ENCODE assay signal across 41 cellular contexts in genomic region chr10:76130892-76131291, GRCh38.
"Had no signal": no experiment of that assay in that cellular context is flagged by ENCODE, and none has a peak within 500 bp of the region (broad histone marks: within the 10 kb centered on the region; RNA-seq: fewer than 3 reads in every experiment).

No MANE protein-coding gene starts in this region.

- H3K27me3 ChIP-seq: adrenal gland, ascending aorta, body of pancreas, brain microvascular endothelial cell, breast epithelium, cardiac muscle cell had no signal

- H3K4me3 Mint-ChIP-seq: activated naive CD4-positive, alpha-beta T cell treated with anti-CD3 and anti-CD28 coated beads for 36 hours; activated naive CD4-positive, alpha-beta T cell treated with anti-CD3 and anti-CD28 coated beads, Interleukin-2, amount 10 ng/mL, durations not matched to agents 7 days and 5 days; activated naive CD4-positive, alpha-beta T cell treated with anti-CD3 and anti-CD28 coated beads, Interleukin-2, amount 50 U/mL, for 24 hours; activated naive CD8-positive, alpha-beta T cell; activated naive CD8-positive, alpha-beta T cell treated with anti-CD3 and anti-CD28 coated beads for 36 hours; activated naive CD8-positive, alpha-beta T cell treated with anti-CD3 and anti-CD28 coated beads, Interleukin-2, amount 10 ng/mL, durations not matched to agents 7 days and 5 days; activated naive CD8-positive, alpha-beta T cell treated with anti-CD3 and anti-CD28 coated beads, Interleukin-2, amount 50 U/mL, for 24 hours; activated T-cell treated with anti-CD3 and anti-CD28 coated beads, Interleukin-2, amount 50 U/mL, for 24 hours; activated T-cell treated with anti-CD3 and anti-CD28 coated beads, Interleukin-2, amount 50 U/mL, for 4 hours; activated T-cell treated with anti-CD3 and anti-CD28 coated beads, Interleukin-2, amount 50 U/mL, for 72 hours; activated T-helper 1 cell treated with anti-CD3 and anti-CD28 coated beads, Interleukin-12 subunit alpha, Interleukin-12 subunit beta, Interleukin-2, Interleukin-4 antibody, amounts not matched to agents 30 ng/mL and 10 ng/mL and 1 ng/mL, durations not matched to agents 14 hours and 24 hours and 36 hours; activated T-helper 17 cell treated with anti-CD3 and anti-CD28 coated beads, Interleukin-2, amount 50 U/mL, for 72 hours; brain; central memory CD8-positive, alpha-beta T cell had no signal

- FAIRE-seq: astrocyte, bronchial epithelial cell had no signal

- H3K36me3 ChIP-seq: adrenal gland, ascending aorta, brain microvascular endothelial cell, breast epithelium, cardiac muscle cell had no signal

- H3K36me3 Mint-ChIP-seq: activated naive CD4-positive, alpha-beta T cell treated with anti-CD3 and anti-CD28 coated beads, Interleukin-2, amount 10 ng/mL, durations not matched to agents 7 days and 5 days; activated naive CD4-positive, alpha-beta T cell treated with anti-CD3 and anti-CD28 coated beads, Interleukin-2, amount 50 U/mL, for 24 hours; activated naive CD4-positive, alpha-beta T cell treated with anti-CD3 and anti-CD28 coated beads, Interleukin-2, amount 50 U/mL, for 72 hours; activated naive CD8-positive, alpha-beta T cell; activated naive CD8-positive, alpha-beta T cell treated with anti-CD3 and anti-CD28 coated beads for 36 hours; activated naive CD8-positive, alpha-beta T cell treated with anti-CD3 and anti-CD28 coated beads, Interleukin-2, amount 10 ng/mL, durations not matched to agents 7 days and 5 days; brain had no signal

- H3K27me3 Mint-ChIP-seq: activated naive CD4-positive, alpha-beta T cell treated with anti-CD3 and anti-CD28 coated beads, Interleukin-2, amount 10 ng/mL, durations not matched to agents 7 days and 5 days; activated naive CD8-positive, alpha-beta T cell; activated naive CD8-positive, alpha-beta T cell treated with anti-CD3 and anti-CD28 coated beads, Interleukin-2, amount 10 ng/mL, durations not matched to agents 7 days and 5 days; activated T-cell treated with anti-CD3 and anti-CD28 coated beads, Interleukin-2, amount 50 U/mL, for 24 hours; central memory CD8-positive, alpha-beta T cell had no signal

- DNase-seq: activated effector memory CD4-positive, alpha-beta T cell treated with anti-CD3 and anti-CD28 coated beads, Interleukin-2, amount 50 U/mL, for 16 hours; activated effector memory CD4-positive, alpha-beta T cell treated with Interleukin-2 at 50 U/mL for 16 hours; activated gamma-delta T cell; activated gamma-delta T cell treated with Interleukin-2 at 50 U/mL for 16 hours; activated naive CD4-positive, alpha-beta T cell; activated naive CD4-positive, alpha-beta T cell treated with anti-CD3 and anti-CD28 coated beads for 36 hours; activated naive CD4-positive, alpha-beta T cell treated with anti-CD3 and anti-CD28 coated beads, Interleukin-2, amount 10 ng/mL, durations not matched to agents 7 days and 5 days; activated naive CD4-positive, alpha-beta T cell treated with anti-CD3 and anti-CD28 coated beads, Interleukin-2, amount 50 U/mL, for 16 hours; activated naive CD4-positive, alpha-beta T cell treated with Interleukin-2 at 50 U/mL for 16 hours; activated naive CD8-positive, alpha-beta T cell treated with anti-CD3 and anti-CD28 coated beads for 36 hours; activated naive CD8-positive, alpha-beta T cell treated with anti-CD3 and anti-CD28 coated beads, Interleukin-2, amount 10 ng/mL, durations not matched to agents 7 days and 5 days; activated naive CD8-positive, alpha-beta T cell treated with anti-CD3 and anti-CD28 coated beads, Interleukin-2, amount 50 U/mL, for 24 hours; activated T-cell treated with anti-CD3 and anti-CD28 coated beads for 4 hours; activated T-cell treated with anti-CD3 and anti-CD28 coated beads, Interleukin-2, amount 50 U/mL, for 1 hour; activated T-cell treated with anti-CD3 and anti-CD28 coated beads, Interleukin-2, amount 50 U/mL, for 24 hours; activated T-cell treated with anti-CD3 and anti-CD28 coated beads, Interleukin-2, amount 50 U/mL, for 4 hours; activated T-cell treated with anti-CD3 and anti-CD28 coated beads, Interleukin-2, amount 50 U/mL, for 48 hours; activated T-cell treated with anti-CD3 and anti-CD28 coated beads, Interleukin-2, amount 50 U/mL, for 72 hours; adrenal gland; amniotic stem cell; amygdala; anterior cingulate cortex; aorta; body of pancreas; brain microvascular endothelial cell; caudate nucleus; central memory CD4-positive, alpha-beta T cell; cerebellar nuclear complex had no signal

- H3K9me3 ChIP-seq: adrenal gland, ascending aorta, body of pancreas, breast epithelium had no signal

- ATAC-seq: activated naive CD4-positive, alpha-beta T cell treated with anti-CD3 and anti-CD28 coated beads, Interleukin-2, amount 50 U/mL, for 72 hours; activated naive CD8-positive, alpha-beta T cell treated with anti-CD3 and anti-CD28 coated beads, Interleukin-2, amount 50 U/mL, for 24 hours; activated T-cell treated with anti-CD3 and anti-CD28 coated beads, Interleukin-2, amount 50 U/mL, for 4 hours; activated T-cell treated with anti-CD3 and anti-CD28 coated beads, Interleukin-2, amount 50 U/mL, for 72 hours; activated T-helper 17 cell treated with anti-CD3 and anti-CD28 coated beads, Interleukin-2, amount 50 U/mL, for 72 hours; body of pancreas had no signal

- H3K27ac Mint-ChIP-seq: activated naive CD4-positive, alpha-beta T cell treated with anti-CD3 and anti-CD28 coated beads for 36 hours; activated naive CD4-positive, alpha-beta T cell treated with anti-CD3 and anti-CD28 coated beads, Interleukin-2, amount 10 ng/mL, durations not matched to agents 7 days and 5 days; activated naive CD4-positive, alpha-beta T cell treated with anti-CD3 and anti-CD28 coated beads, Interleukin-2, amount 50 U/mL, for 24 hours; activated naive CD4-positive, alpha-beta T cell treated with anti-CD3 and anti-CD28 coated beads, Interleukin-2, amount 50 U/mL, for 72 hours; activated naive CD8-positive, alpha-beta T cell; activated naive CD8-positive, alpha-beta T cell treated with anti-CD3 and anti-CD28 coated beads for 36 hours; activated naive CD8-positive, alpha-beta T cell treated with anti-CD3 and anti-CD28 coated beads, Interleukin-2, amount 10 ng/mL, durations not matched to agents 7 days and 5 days; activated naive CD8-positive, alpha-beta T cell treated with anti-CD3 and anti-CD28 coated beads, Interleukin-2, amount 50 U/mL, for 24 hours; activated T-cell treated with anti-CD3 and anti-CD28 coated beads, Interleukin-2, amount 50 U/mL, for 24 hours; activated T-cell treated with anti-CD3 and anti-CD28 coated beads, Interleukin-2, amount 50 U/mL, for 72 hours; activated T-helper 1 cell treated with anti-CD3 and anti-CD28 coated beads, Interleukin-12 subunit alpha, Interleukin-12 subunit beta, Interleukin-2, Interleukin-4 antibody, amounts not matched to agents 30 ng/mL and 10 ng/mL and 1 ng/mL, durations not matched to agents 14 hours and 24 hours and 36 hours; activated T-helper 17 cell treated with anti-CD3 and anti-CD28 coated beads, Interleukin-2, amount 50 U/mL, for 72 hours; activated T-helper 2 cell treated with anti-CD3 and anti-CD28 coated beads, Interferon-gamma antibody, Interleukin-2, Interleukin-4, amounts not matched to agents 10 μg/mL and 5 μg/mL and 100 μg/mL, durations not matched to agents 14 hours and 24 hours and 36 hours had no signal

- H3K27ac ChIP-seq: adrenal gland, ascending aorta, body of pancreas, brain microvascular endothelial cell, breast epithelium, cardiac muscle cell had no signal

- H3K4me3 ChIP-seq: adrenal gland, ascending aorta, body of pancreas, breast epithelium, cardiac muscle cell had no signal

- H3K4me1 Mint-ChIP-seq: activated naive CD4-positive, alpha-beta T cell treated with anti-CD3 and anti-CD28 coated beads, Interleukin-2, amount 10 ng/mL, durations not matched to agents 7 days and 5 days; activated naive CD4-positive, alpha-beta T cell treated with anti-CD3 and anti-CD28 coated beads, Interleukin-2, amount 50 U/mL, for 24 hours; activated naive CD8-positive, alpha-beta T cell treated with anti-CD3 and anti-CD28 coated beads for 36 hours; activated naive CD8-positive, alpha-beta T cell treated with anti-CD3 and anti-CD28 coated beads, Interleukin-2, amount 50 U/mL, for 24 hours; activated T-helper 17 cell treated with anti-CD3 and anti-CD28 coated beads, Interleukin-2, amount 50 U/mL, for 72 hours; central memory CD8-positive, alpha-beta T cell had no signal

- H3K9me3 Mint-ChIP-seq: activated naive CD4-positive, alpha-beta T cell treated with anti-CD3 and anti-CD28 coated beads, Interleukin-2, amount 10 ng/mL, durations not matched to agents 7 days and 5 days; activated naive CD4-positive, alpha-beta T cell treated with anti-CD3 and anti-CD28 coated beads, Interleukin-2, amount 50 U/mL, for 24 hours; activated naive CD4-positive, alpha-beta T cell treated with anti-CD3 and anti-CD28 coated beads, Interleukin-2, amount 50 U/mL, for 72 hours; activated naive CD8-positive, alpha-beta T cell treated with anti-CD3 and anti-CD28 coated beads for 36 hours; activated naive CD8-positive, alpha-beta T cell treated with anti-CD3 and anti-CD28 coated beads, Interleukin-2, amount 10 ng/mL, durations not matched to agents 7 days and 5 days; activated naive CD8-positive, alpha-beta T cell treated with anti-CD3 and anti-CD28 coated beads, Interleukin-2, amount 50 U/mL, for 24 hours; activated T-cell treated with anti-CD3 and anti-CD28 coated beads, Interleukin-2, amount 50 U/mL, for 24 hours; activated T-cell treated with anti-CD3 and anti-CD28 coated beads, Interleukin-2, amount 50 U/mL, for 4 hours; activated T-helper 1 cell treated with anti-CD3 and anti-CD28 coated beads, Interleukin-12 subunit alpha, Interleukin-12 subunit beta, Interleukin-2, Interleukin-4 antibody, amounts not matched to agents 30 ng/mL and 10 ng/mL and 1 ng/mL, durations not matched to agents 14 hours and 24 hours and 36 hours; activated T-helper 17 cell treated with anti-CD3 and anti-CD28 coated beads, Interleukin-2, amount 50 U/mL, for 72 hours; activated T-helper 2 cell treated with anti-CD3 and anti-CD28 coated beads, Interferon-gamma antibody, Interleukin-2, Interleukin-4, amounts not matched to agents 10 μg/mL and 5 μg/mL and 100 μg/mL, durations not matched to agents 14 hours and 24 hours and 36 hours had no signal

- H3K4me1 ChIP-seq: adrenal gland, ascending aorta, body of pancreas, breast epithelium had no signal
